Comparison of ENCODE assay signal across 9 cellular contexts in the genomic region with DNA sequence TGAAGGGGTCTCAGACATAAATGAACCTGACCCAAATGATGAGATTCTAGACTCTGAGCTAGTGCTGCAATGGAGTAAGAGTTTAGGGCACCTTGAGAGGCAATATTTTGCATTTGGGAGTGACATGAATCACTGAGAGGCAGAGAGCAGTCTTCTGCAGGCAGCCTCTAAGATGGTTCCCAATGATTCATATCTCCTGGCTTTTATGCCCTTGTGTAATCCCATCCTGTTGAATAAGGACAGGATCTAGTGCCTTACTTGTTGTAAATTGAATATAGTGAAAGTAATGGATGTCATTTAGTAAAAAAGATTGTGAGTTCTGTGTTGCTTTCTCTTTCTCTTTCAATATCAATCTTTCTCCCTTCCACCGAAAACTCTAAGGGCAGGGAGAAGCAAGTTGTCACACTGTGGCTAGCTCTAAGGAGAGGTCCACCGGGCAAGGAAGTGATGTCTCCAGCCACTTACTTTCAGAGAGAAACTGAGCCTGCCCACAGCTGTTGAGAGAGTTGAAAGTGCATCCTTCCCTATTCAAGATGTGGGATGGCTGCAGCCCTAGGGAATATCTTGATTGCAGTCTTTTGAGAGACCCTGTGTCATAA.
DNase-seq lines count a peak whose midpoint lies in the region; ATAC-seq lines count a peak whose summit lies in the region.
"Had no signal": no experiment of that assay in that cellular context is flagged by ENCODE, and none has a peak within 500 bp of the region (broad histone marks: within the 10 kb centered on the region; RNA-seq: fewer than 3 reads in every experiment).

No MANE protein-coding gene starts in this region.

- peak overlapping the region; percentile 37 for H3K27ac Mint-ChIP-seq in activated T-helper 1 cell treated with anti-CD3 and anti-CD28 coated beads, Interleukin-12 subunit alpha, Interleukin-12 subunit beta, Interleukin-2, Interleukin-4 antibody, amounts not matched to agents 30 ng/mL and 10 ng/mL and 1 ng/mL, durations not matched to agents 14 hours and 24 hours and 36 hours
- peak overlapping the region; percentile 83 to 92 (median 91) for H3K27ac Mint-ChIP-seq in immature natural killer cell

- H3K4me1 Mint-ChIP-seq in activated T-helper 1 cell treated with anti-CD3 and anti-CD28 coated beads, Interleukin-12 subunit alpha, Interleukin-12 subunit beta, Interleukin-2, Interleukin-4 antibody, amounts not matched to agents 30 ng/mL and 10 ng/mL and 1 ng/mL, durations not matched to agents 14 hours and 24 hours and 36 hours (ENCODE audit: low read depth) = peaks cover 18% of the 10 kb centered on the region
- peaks cover 0 to 9% of the 10 kb centered on the region in 2 donors for H3K4me1 Mint-ChIP-seq in immature natural killer cell

- peaks cover 9% of the 10 kb centered on the region for H3K27me3 Mint-ChIP-seq in activated T-helper 1 cell treated with anti-CD3 and anti-CD28 coated beads, Interleukin-12 subunit alpha, Interleukin-12 subunit beta, Interleukin-2, Interleukin-4 antibody, amounts not matched to agents 30 ng/mL and 10 ng/mL and 1 ng/mL, durations not matched to agents 14 hours and 24 hours and 36 hours (ENCODE audit: insufficient read depth)
- peaks cover 0 to 5% (median 0%) of the 10 kb centered on the region in 3 donors for H3K27me3 Mint-ChIP-seq in immature natural killer cell (ENCODE audit: low read depth in 3 of 3)

- H3K4me3 Mint-ChIP-seq in activated T-helper 1 cell treated with anti-CD3 and anti-CD28 coated beads, Interleukin-12 subunit alpha, Interleukin-12 subunit beta, Interleukin-2, Interleukin-4 antibody, amounts not matched to agents 30 ng/mL and 10 ng/mL and 1 ng/mL, durations not matched to agents 14 hours and 24 hours and 36 hours = peak overlapping the region; percentile 23
- peak overlapping the region; percentile 60 to 75 (median 71) for H3K4me3 Mint-ChIP-seq in immature natural killer cell

- H3K9me3 Mint-ChIP-seq in activated T-helper 1 cell treated with anti-CD3 and anti-CD28 coated beads, Interleukin-12 subunit alpha, Interleukin-12 subunit beta, Interleukin-2, Interleukin-4 antibody, amounts not matched to agents 30 ng/mL and 10 ng/mL and 1 ng/mL, durations not matched to agents 14 hours and 24 hours and 36 hours = peaks cover 35% of the 10 kb centered on the region
- H3K9me3 Mint-ChIP-seq in immature natural killer cell = peaks cover 4 to 29% (median 23%) of the 10 kb centered on the region in 6 donors

- H3K36me3 Mint-ChIP-seq in activated T-helper 1 cell treated with anti-CD3 and anti-CD28 coated beads, Interleukin-12 subunit alpha, Interleukin-12 subunit beta, Interleukin-2, Interleukin-4 antibody, amounts not matched to agents 30 ng/mL and 10 ng/mL and 1 ng/mL, durations not matched to agents 14 hours and 24 hours and 36 hours (ENCODE audit: low read depth) = peaks cover 10% of the 10 kb centered on the region
- H3K36me3 Mint-ChIP-seq in immature natural killer cell = peaks cover 14 to 18% (median 16%) of the 10 kb centered on the region in 3 donors

- DNase-seq in AG08395 (ENCODE audit: low spot score) = peak; percentile 62
- DNase-seq in activated T-helper 1 cell treated with anti-CD3 and anti-CD28 coated beads, Interleukin-12 subunit alpha, Interleukin-12 subunit beta, Interleukin-2, Interleukin-4 antibody, amounts not matched to agents 30 ng/mL and 10 ng/mL and 1 ng/mL, durations not matched to agents 14 hours and 24 hours and 36 hours (ENCODE audit: low spot score) = peak; percentile 16
- peak; percentile 47 to 52 (median 49) for DNase-seq in immature natural killer cell
- no peak for DNase-seq in T1000 (lab: John Stamatoyannopoulos, UW)
- DNase-seq in OCI-M2 (lab: John Stamatoyannopoulos, UW; ENCODE audit: unreplicated experiment) = no peak
- no peak for DNase-seq in COR-L47 (lab: John Stamatoyannopoulos, UW)
- DNase-seq in stimulated activated CD8-positive, alpha-beta memory T cell treated with anti-CD3 and anti-CD28 coated beads, Interleukin-4, amount 100 ng/mL, for 48 hours = no peak
- DNase-seq: midbrain had no signal

- intact Hi-C loops in activated T-helper 1 cell treated with anti-CD3 and anti-CD28 coated beads, Interleukin-12 subunit alpha, Interleukin-12 subunit beta, Interleukin-2, Interleukin-4 antibody, amounts not matched to agents 30 ng/mL and 10 ng/mL and 1 ng/mL, durations not matched to agents 14 hours and 24 hours and 36 hours (cut with micrococcal nuclease) = loop anchor here (1.0 kb wide), 1 partner anchor 1031 kb away; no protein-coding TSS in a partner anchor

- ATAC-seq in GM18519 (IDR thresholded peaks at IDR 0.05; ENCODE audit: low FRiP score, unreplicated experiment) = peak; percentile 63

Comparison
In these comparisons a context has a peak if more than half of its experiments do, and no peak if none do; other contexts are left out.
1. DNase-seq: peak in AG08395 (single experiment), activated T-helper 1 cell treated with anti-CD3 and anti-CD28 coated beads, Interleukin-12 subunit alpha, Interleukin-12 subunit beta, Interleukin-2, Interleukin-4 antibody, amounts not matched to agents 30 ng/mL and 10 ng/mL and 1 ng/mL, durations not matched to agents 14 hours and 24 hours and 36 hours (single experiment) and immature natural killer cell (3 of 3); none in T1000 (single experiment), OCI-M2 (single experiment), COR-L47 (single experiment) and stimulated activated CD8-positive, alpha-beta memory T cell treated with anti-CD3 and anti-CD28 coated beads, Interleukin-4, amount 100 ng/mL, for 48 hours (single experiment).